In genomic region chr9:4235951-4236804, GRCh38 we compare ENCODE assay signal across 10 cellular contexts.
DNase-seq lines count a peak whose midpoint lies in the region; ATAC-seq, FAIRE-seq and TF ChIP-seq lines count a peak whose summit lies in the region.
"Had no signal": no experiment of that assay in that cellular context is flagged by ENCODE, and none has a peak within 500 bp of the region (broad histone marks: within the 10 kb centered on the region; RNA-seq: fewer than 3 reads in every experiment).

No MANE protein-coding gene starts in this region.

- in situ Hi-C loops in astrocyte of the cerebellum (cut with HindIII; ENCODE audit: low sequenced_read_pairs), result no loop called here

- FAIRE-seq in urothelium cell line (lab: Jason Lieb, UNC), result no peak

- TF ChIP-seq CTCF in astrocyte of the cerebellum (IDR thresholded peaks at IDR 0.05; ENCODE audit: low read depth, low read length, missing control alignments), result no peak

- H3K27ac ChIP-seq in layer of hippocampus (ENCODE audit: low read depth, low read length), result peak overlapping the region; percentile 47

- H3K27me3 ChIP-seq in layer of hippocampus (ENCODE audit: control insufficient read depth, insufficient read depth, low read length), result no peaks in the 10 kb centered on the region

- ATAC-seq in Right ventricle myocardium superior (ENCODE audit: poor library complexity) (peak; percentile 62), GM18498 (IDR thresholded peaks at IDR 0.05; ENCODE audit: unreplicated experiment) (no peak), HG03175 (IDR thresholded peaks at IDR 0.05; ENCODE audit: unreplicated experiment) (no peak)

- intact Hi-C loops in Right ventricle myocardium superior (cut with DNase I), result no loop called here
- intact Hi-C loops in cardiac septum (cut with DNase I), result loop anchor here (10.0 kb wide), 1 partner anchor 501 kb away; no protein-coding TSS in a partner anchor

- DNase-seq in Right ventricle myocardium superior, result no peak
- no peak for DNase-seq in cardiac septum (ENCODE audit: low spot score)
- DNase-seq in astrocyte of the cerebellum (ENCODE audit: low read depth), result peak; percentile 78
- peak; percentile 58 for DNase-seq in urothelium cell line (ENCODE audit: low spot score)
- no peak for DNase-seq in SKM-1 treated with dmso at 0.1 percent for 144 hours (lab: John Stamatoyannopoulos, UW; ENCODE audit: unreplicated experiment)
- DNase-seq: activated CD8-positive, alpha-beta memory T cell treated with anti-CD3 and anti-CD28 coated beads, Interleukin-2, amount 50 U/mL, for 48 hours; H7 had no signal

- H3K4me3 ChIP-seq in astrocyte of the cerebellum (ENCODE audit: low read depth, low read length), result no peak overlapping the region

Comparison
In these comparisons a context has a peak if more than half of its experiments do, and no peak if none do; other contexts are left out.
1. DNase-seq: peak in astrocyte of the cerebellum (single experiment) and urothelium cell line (single experiment); none in Right ventricle myocardium superior (single experiment), cardiac septum (single experiment) and SKM-1 treated with dmso at 0.1 percent for 144 hours (single experiment).